ENCODE assay signal across 7 cellular contexts in the genomic region with DNA sequence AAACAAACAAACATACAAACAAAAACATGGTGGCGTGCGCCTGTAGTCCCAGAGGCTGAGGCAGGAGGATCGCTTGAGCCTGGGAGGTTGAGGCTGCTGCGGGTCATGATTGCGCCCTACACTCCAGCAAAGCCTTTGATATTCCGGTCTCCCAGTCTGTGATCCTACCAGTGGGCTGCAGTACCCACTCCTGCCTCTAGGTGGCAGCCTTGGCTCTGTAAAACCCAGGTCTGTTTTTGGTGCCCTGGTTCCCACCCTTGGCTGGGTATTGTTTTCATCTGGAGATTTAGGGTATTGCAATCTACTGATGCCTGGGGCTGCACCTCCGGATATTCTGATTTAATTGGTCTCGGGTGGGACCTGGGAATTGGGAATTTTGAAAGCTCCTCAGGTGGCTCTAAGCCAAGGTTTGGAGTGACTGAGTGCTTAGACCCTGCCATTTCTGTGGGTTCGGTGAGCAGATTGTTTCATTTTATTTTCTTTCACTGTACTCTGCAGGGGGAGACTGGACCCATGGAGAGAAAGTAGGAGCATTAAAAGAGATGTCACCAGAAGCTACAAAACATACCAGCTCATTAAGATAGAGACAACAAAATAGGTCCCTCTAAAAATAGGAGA. TPM values are rescaled to one million over a fixed set of nuclear protein-coding genes. Genes with fewer than 3 reads are reported as not detected.
DNase-seq lines count a peak whose midpoint lies in the region; ATAC-seq, FAIRE-seq and TF ChIP-seq lines count a peak whose summit lies in the region.

No MANE protein-coding gene starts in this region.

- no peaks in the 10 kb centered on the region for H3K9me3 Mint-ChIP-seq in activated T-cell treated with anti-CD3 and anti-CD28 coated beads, Interleukin-2, amount 50 U/mL, for 72 hours

- peak; percentile 61 for DNase-seq in GM12892 (ENCODE audit: insufficient read length)
- DNase-seq in HL-60 (ENCODE audit: low read depth in 1 of 2, low spot score in 1 of 2) = peak in 1 of 2 experiments; percentile 47
- peak; percentile 68 for DNase-seq in Panc1 (ENCODE audit: low read depth, low spot score)
- peak; percentile 64 to 75 for DNase-seq in activated T-cell treated with anti-CD3 and anti-CD28 coated beads, Interleukin-2, amount 50 U/mL, for 72 hours
- DNase-seq in fibroblast of the aortic adventitia (ENCODE audit: low read depth) = peak; percentile 81
- peak in 42 of 49 donors; percentile 1 to 81 (median 46) for DNase-seq in substantia nigra (lab: John Stamatoyannopoulos, UW)

- TF ChIP-seq CTCF in HL-60 (IDR thresholded peaks at IDR 0.05; ENCODE audit: insufficient read depth, low read length) (peak; percentile 68), Panc1 (IDR thresholded peaks at IDR 0.05) (peak; percentile 98), fibroblast of the aortic adventitia (IDR thresholded peaks at IDR 0.05; ENCODE audit: insufficient read depth, low read length) (peak; percentile 100), neutrophil (IDR thresholded peaks at IDR 0.05) (peak; percentile 98)

- no peak for TF ChIP-seq POLR2A in GM12892 (IDR thresholded peaks at IDR 0.05; ENCODE audit: low read depth, low read length)

- intact Hi-C loops in Panc1 (cut with micrococcal nuclease; ENCODE audit: unreplicated experiment) = loop anchor here (5.0 to 10.0 kb wide), 2 partner anchors 322 to 649 kb away; no protein-coding TSS in a partner anchor

- H3K9me3 ChIP-seq in Panc1 (ENCODE audit: control insufficient read depth, insufficient read depth, low read depth, low read length) = no peaks in the 10 kb centered on the region
- no peaks in the 10 kb centered on the region for H3K9me3 ChIP-seq in neutrophil

- no peaks in the 10 kb centered on the region for H3K27me3 ChIP-seq in HL-60 (ENCODE audit: insufficient read depth, poor library complexity, severe bottlenecking)
- no peaks in the 10 kb centered on the region for H3K27me3 ChIP-seq in Panc1 (ENCODE audit: control insufficient read depth, insufficient read depth, low read length)
- no peaks in the 10 kb centered on the region for H3K27me3 ChIP-seq in neutrophil

- H3K4me3 ChIP-seq in HL-60 (replicated peaks; ENCODE audit: insufficient read depth, low read length) = no peak overlapping the region
- H3K4me3 ChIP-seq in Panc1 (ENCODE audit: low read depth in 2 of 2, low read length in 2 of 2) = no peak overlapping the region
- no peak overlapping the region for H3K4me3 ChIP-seq in fibroblast of the aortic adventitia (ENCODE audit: low read depth, low read length)
- H3K4me3 ChIP-seq in neutrophil (ENCODE audit: low read depth in 1 of 2, low read length in 1 of 2) = no peak overlapping the region

- peak; percentile 81 for FAIRE-seq in GM12892 (lab: Jason Lieb, UNC)

- no peaks in the 10 kb centered on the region for H3K36me3 Mint-ChIP-seq in activated T-cell treated with anti-CD3 and anti-CD28 coated beads, Interleukin-2, amount 50 U/mL, for 72 hours (ENCODE audit: insufficient read depth in 2 of 2)

- CTCF ChIA-PET in Panc1 (lab: Charles Lee) = interaction anchor here (0.6 to 1.9 kb wide), 4 partner anchors 287 to 1261 kb away, joined by 3 to 6 read pairs (median 5); no protein-coding TSS in a partner anchor

- in situ Hi-C loops in Panc1 (cut with HindIII; ENCODE audit: low pct_unique_long_range_greater_than_20kb, low sequenced_read_pairs) = no loop called here

- H3K36me3 ChIP-seq in Panc1 (ENCODE audit: control insufficient read depth, insufficient read depth, low read length) (no peaks in the 10 kb centered on the region), neutrophil (no peaks in the 10 kb centered on the region)

- POLR2A ChIA-PET in Panc1 (lab: Charles Lee) = no interaction called here

- H3K4me3 Mint-ChIP-seq in activated T-cell treated with anti-CD3 and anti-CD28 coated beads, Interleukin-2, amount 50 U/mL, for 72 hours = no peak overlapping the region

- H3K27me3 Mint-ChIP-seq in activated T-cell treated with anti-CD3 and anti-CD28 coated beads, Interleukin-2, amount 50 U/mL, for 72 hours (ENCODE audit: low read depth) = peaks cover 14% of the 10 kb centered on the region

- H3K4me1 Mint-ChIP-seq in activated T-cell treated with anti-CD3 and anti-CD28 coated beads, Interleukin-2, amount 50 U/mL, for 72 hours (ENCODE audit: low read depth) = no peaks in the 10 kb centered on the region

- H3K27ac ChIP-seq in HL-60 (replicated peaks) (no peak overlapping the region), Panc1 (ENCODE audit: low read length) (no peak overlapping the region), neutrophil (no peak overlapping the region), substantia nigra (ENCODE audit: low read depth, low read length, poor library complexity, severe bottlenecking) (no peak overlapping the region)

- peak; percentile 67 for ATAC-seq in Panc1
- peak; percentile 63 to 69 for ATAC-seq in activated T-cell treated with anti-CD3 and anti-CD28 coated beads, Interleukin-2, amount 50 U/mL, for 72 hours (replicated peaks in 1 of 2)

- no TSS peak for BruUV-seq in Panc1 (replicated peaks; lab: Mats Ljungman, UMichigan)

- no peak overlapping the region for H3K27ac Mint-ChIP-seq in activated T-cell treated with anti-CD3 and anti-CD28 coated beads, Interleukin-2, amount 50 U/mL, for 72 hours

- no peaks in the 10 kb centered on the region for H3K4me1 ChIP-seq in Panc1 (ENCODE audit: control insufficient read depth, insufficient read depth, low read length)
- no peaks in the 10 kb centered on the region for H3K4me1 ChIP-seq in neutrophil (ENCODE audit: control insufficient read depth in 1 of 2, insufficient read depth in 1 of 2, low read depth in 1 of 2, low read length in 1 of 2)

RNA-seq across cellular contexts. Expression of a gene that starts 40.5 kb away (rescaled TPM):
- 1.3 TPM for polyA plus RNA-seq in GM12892 (2012; ENCODE audit: missing spikeins)
- total RNA-seq in Panc1 (2021; ENCODE audit: unreplicated experiment) = 1.6 TPM
- polyA plus RNA-seq in Panc1 (2012; ENCODE audit: insufficient read length) = 0.91 TPM
- total RNA-seq in activated T-cell treated with anti-CD3 and anti-CD28 coated beads, Interleukin-2, amount 50 U/mL, for 72 hours = 1 to 10 TPM; 4.6 to 5.4 TPM
- total RNA-seq in fibroblast of the aortic adventitia (ENCODE audit: low replicate concordance) = 0.45 and 1.1 TPM in 2 replicates
